ENCODE assay signal across 8 cellular contexts in genomic region chr21:33915368-33916199, GRCh38. TPM values are rescaled to one million over a fixed set of nuclear protein-coding genes. Genes with fewer than 3 reads are reported as not detected.
A peak's percentile ranks its signal among the peaks of the same experiment; 100 is the strongest.
DNase-seq lines count a peak whose midpoint lies in the region; ATAC-seq and TF ChIP-seq lines count a peak whose summit lies in the region.

Gene ATP5PO (minus strand): TSS chr21:33915804. CDS start chr21:33915763, 41 bp downstream.

- ATAC-seq in GM19395 (IDR thresholded peaks at IDR 0.05; ENCODE audit: unreplicated experiment): peak; percentile 99
- peak; percentile 98 for ATAC-seq in HG03565 (IDR thresholded peaks at IDR 0.05; ENCODE audit: unreplicated experiment)
- peak; percentile 97 for ATAC-seq in left lobe of liver

- peaks cover 39% of the 10 kb centered on the region for H3K36me3 Mint-ChIP-seq in dendritic cell treated with granulocyte-macrophage colony-stimulating factor and Interleukin-4, amounts not matched to agents 40 ng/mL and 50 ng/mL, for 4 days (ENCODE audit: low read depth)

- H3K27ac ChIP-seq in C4-2B: peak within 1 kb of the TSS; percentile 96

- intact Hi-C loops in dendritic cell treated with granulocyte-macrophage colony-stimulating factor and Interleukin-4, amounts not matched to agents 40 ng/mL and 50 ng/mL, for 4 days (cut with micrococcal nuclease): loop anchor here (1.0 to 5.0 kb wide), 2 partner anchors 274 to 702 kb away; partner anchors contain the start of genes CRYZL1 and RCAN1

- TF ChIP-seq CTCF in C4-2B (conservative IDR thresholded peaks at IDR 0.05): no peak

- H3K27me3 Mint-ChIP-seq in dendritic cell treated with granulocyte-macrophage colony-stimulating factor and Interleukin-4, amounts not matched to agents 40 ng/mL and 50 ng/mL, for 4 days: no peaks in the 10 kb centered on the region

- H3K4me3 Mint-ChIP-seq in dendritic cell treated with granulocyte-macrophage colony-stimulating factor and Interleukin-4, amounts not matched to agents 40 ng/mL and 50 ng/mL, for 4 days: peak within 1 kb of the TSS; percentile 99

- H3K4me1 Mint-ChIP-seq in dendritic cell treated with granulocyte-macrophage colony-stimulating factor and Interleukin-4, amounts not matched to agents 40 ng/mL and 50 ng/mL, for 4 days (ENCODE audit: low read depth): peaks cover 13% of the 10 kb centered on the region

- DNase-seq in NCI-H774 (lab: John Stamatoyannopoulos, UW) (peak; percentile 96), left lobe of liver (ENCODE audit: low spot score) (peak; percentile 98)
- peak; percentile 93 to 94 for DNase-seq in activated CD4-positive, alpha-beta T cell treated with anti-CD3 and anti-CD28 coated beads, Interleukin-2, amount 50 U/mL, for 4 hours
- DNase-seq in stimulated activated CD4-positive, alpha-beta T cell treated with anti-CD3 and anti-CD28 coated beads, Interleukin-2, amount 100 ng/mL, for 4 hours (ENCODE audit: low read depth): peak; percentile 93

- H3K27ac Mint-ChIP-seq in dendritic cell treated with granulocyte-macrophage colony-stimulating factor and Interleukin-4, amounts not matched to agents 40 ng/mL and 50 ng/mL, for 4 days: peak within 1 kb of the TSS; percentile 96

- H3K9me3 Mint-ChIP-seq in dendritic cell treated with granulocyte-macrophage colony-stimulating factor and Interleukin-4, amounts not matched to agents 40 ng/mL and 50 ng/mL, for 4 days: no peaks in the 10 kb centered on the region

RNA-seq across cellular contexts. Expression of gene ATP5PO, which starts in this region (rescaled TPM):
- 86.8 TPM for total RNA-seq in left lobe of liver

Comparison
In these comparisons a context has a peak if more than half of its experiments do, and no peak if none do; other contexts are left out.
1. Peak in every context shown above with its lines: DNase-seq, ATAC-seq and H3K27ac ChIP-seq.